ENCODE assay signal across 17 cellular contexts in genomic region chr2:207481924-207482323, GRCh38. TPM values are rescaled to one million over a fixed set of nuclear protein-coding genes. Genes with fewer than 3 reads are reported as not detected.
DNase-seq lines count a peak whose midpoint lies in the region; ATAC-seq and TF ChIP-seq lines count a peak whose summit lies in the region.
"Had no signal": no experiment of that assay in that cellular context is flagged by ENCODE, and none has a peak within 500 bp of the region (broad histone marks: within the 10 kb centered on the region; RNA-seq: fewer than 3 reads in every experiment).

No MANE protein-coding gene starts in this region.

- no peaks in the 10 kb centered on the region for H4K20me1 ChIP-seq in PC-3 (ENCODE audit: low read length)

- H3K9me3 ChIP-seq in PC-3 (ENCODE audit: low read length) = no peaks in the 10 kb centered on the region
- no peaks in the 10 kb centered on the region for H3K9me3 ChIP-seq in esophagus muscularis mucosa
- no peaks in the 10 kb centered on the region for H3K9me3 ChIP-seq in prostate gland

- TF ChIP-seq POLR2A in esophagus muscularis mucosa (IDR thresholded peaks at IDR 0.05; ENCODE audit: low read depth) (no peak), prostate gland (IDR thresholded peaks at IDR 0.05) (no peak)

- no peak for TF ChIP-seq EP300 in esophagus muscularis mucosa (IDR thresholded peaks at IDR 0.05)

- no peaks in the 10 kb centered on the region for H3K9me2 ChIP-seq in PC-3 (replicated peaks; ENCODE audit: low read length)

- WGBS in esophagus muscularis mucosa = 42% methylated on average over 3 of the region's 3 CpGs
- 52% methylated on average over 3 of the region's 3 CpGs for WGBS in prostate gland

- CTCF ChIA-PET in PC-3 (lab: Charles Lee) = no interaction called here

- TF ChIP-seq CTCF in PC-3 (conservative IDR thresholded peaks at IDR 0.05; ENCODE audit: low read depth, low read length) (no peak), esophagus muscularis mucosa (IDR thresholded peaks at IDR 0.05) (no peak), prostate gland (IDR thresholded peaks at IDR 0.05) (no peak)

- DNase-seq in DMS153 (lab: John Stamatoyannopoulos, UW) = peak; percentile 39
- no peak for DNase-seq in DMS153 treated with DMSO at 0.1 percent for 48 hours (lab: John Stamatoyannopoulos, UW; ENCODE audit: unreplicated experiment)
- no peak for DNase-seq in PC-3
- peak; percentile 86 for DNase-seq in esophagus muscularis mucosa (ENCODE audit: extremely low spot score)
- DNase-seq in prostate gland (ENCODE audit: low spot score) = peak; percentile 29
- DNase-seq in dedifferentiated amniotic fluid mesenchymal stem cell (ENCODE audit: extremely low spot score) = no peak
- no peak for DNase-seq in NCI-H524 treated with DMSO at 0.1 percent for 48 hours (lab: John Stamatoyannopoulos, UW)
- DNase-seq: activated CD4-positive, alpha-beta T cell treated with anti-CD3 and anti-CD28 coated beads for 1 hour; activated naive CD8-positive, alpha-beta T cell treated with anti-CD3 and anti-CD28 coated beads for 36 hours; COR-L47; GF-D8; glutamatergic neuron; NCI-H2227 treated with DMSO at 0.1 percent for 48 hours; retina; stimulated activated CD4-positive, alpha-beta T cell treated with anti-CD3 and anti-CD28 coated beads, Interleukin-2, amount 100 ng/mL, for 24 hours had no signal

- no peaks in the 10 kb centered on the region for H3K36me3 ChIP-seq in PC-3 (ENCODE audit: low read depth, low read length)
- no peaks in the 10 kb centered on the region for H3K36me3 ChIP-seq in esophagus muscularis mucosa
- H3K36me3 ChIP-seq in prostate gland = no peaks in the 10 kb centered on the region

- H2AFZ ChIP-seq in PC-3 (ENCODE audit: low read length) = 0 out of 2 replicates have a peak overlapping the region, but pooled peaks have one; percentile 25

- H3K27ac ChIP-seq in PC-3 (ENCODE audit: low read length) (peak overlapping the region; percentile 59; the same call in 1 of the 2 replicates), esophagus muscularis mucosa (replicated peaks in 1 of 4) (peak overlapping the region; percentile 59 to 78 (median 68)), prostate gland (no peak overlapping the region)
- H3K27ac ChIP-seq: 22Rv1 had no signal

- intact Hi-C loops in PC-3 (cut with micrococcal nuclease) = no loop called here
- intact Hi-C loops in esophagus muscularis mucosa (cut with DNase I) = loop anchor here (5.0 kb wide), 1 partner anchor 45 kb away; the partner anchor contains the start of gene CREB1
- intact Hi-C loops in prostate gland (cut with DNase I) = no loop called here

- ATAC-seq in PC-3 (no peak), GM18520 (IDR thresholded peaks at IDR 0.05; ENCODE audit: unreplicated experiment) (no peak)

- H3F3A ChIP-seq in PC-3 (ENCODE audit: low read length, unreplicated experiment) = no peaks in the 10 kb centered on the region

- H3K4me2 ChIP-seq in PC-3 (ENCODE audit: low read length) = peak overlapping the region; percentile 47; the same call in 1 of the 2 replicates

- POLR2A ChIA-PET in PC-3 (lab: Charles Lee; ENCODE audit: unreplicated experiment) = no interaction called here

- no peaks in the 10 kb centered on the region for H3K27me3 ChIP-seq in PC-3 (ENCODE audit: low read length)
- no peaks in the 10 kb centered on the region for H3K27me3 ChIP-seq in esophagus muscularis mucosa
- no peaks in the 10 kb centered on the region for H3K27me3 ChIP-seq in prostate gland (replicated peaks; ENCODE audit: insufficient read depth)

- no peak overlapping the region for H3K4me3 ChIP-seq in PC-3 (ENCODE audit: low read length)
- no peak overlapping the region for H3K4me3 ChIP-seq in esophagus muscularis mucosa
- H3K4me3 ChIP-seq in prostate gland = no peak overlapping the region

- peaks cover 34% of the 10 kb centered on the region for H3K4me1 ChIP-seq in PC-3 (ENCODE audit: insufficient read depth, low read length)
- H3K4me1 ChIP-seq in esophagus muscularis mucosa = peaks cover 22 to 66% (median 56%) of the 10 kb centered on the region in 4 donors
- no peaks in the 10 kb centered on the region for H3K4me1 ChIP-seq in prostate gland (replicated peaks)

- H3K79me2 ChIP-seq in PC-3 (ENCODE audit: low read length) = no peaks in the 10 kb centered on the region

- BruUV-seq in PC-3 (replicated peaks; lab: Mats Ljungman, UMichigan) = no TSS peak

- H3K9ac ChIP-seq in PC-3 (ENCODE audit: low read length) = no peak overlapping the region

RNA-seq across cellular contexts. Expression of gene CREB1, which starts 47.8 kb away (rescaled TPM):
- total RNA-seq in PC-3 (2014; rRNA removed) (34.8 and 43.5 TPM in 2 replicates), esophagus muscularis mucosa (10 to 100 TPM; 31.1 to 51.5 (median 43.3) TPM), prostate gland (10 to 100 TPM; 44.0 to 47.1 TPM)

Comparison
In these comparisons a context has a peak if more than half of its experiments do, and no peak if none do; other contexts are left out.
1. DNase-seq: peak in DMS153 (single experiment), esophagus muscularis mucosa (single experiment) and prostate gland (single experiment); none in DMS153 treated with DMSO at 0.1 percent for 48 hours (single experiment), PC-3 (single experiment), dedifferentiated amniotic fluid mesenchymal stem cell (single experiment) and NCI-H524 treated with DMSO at 0.1 percent for 48 hours (single experiment).
2. H3K27ac ChIP-seq: peak in PC-3 (single experiment) and esophagus muscularis mucosa (4 of 4); none in prostate gland (0 of 2).